Comparison of ENCODE assay signal across 1 cellular context in genomic region chr7:128236924-128237586, GRCh38.
A peak's percentile ranks its signal among the peaks of the same experiment; 100 is the strongest.
TF ChIP-seq lines count a peak whose summit lies in the region.

No MANE protein-coding gene starts in this region.

TF ChIP-seq in K562, 482 proteins besides CTCF, POLR2A, EP300 and RAD21 (continued from another document and continues in another):
- 0 out of 2 replicates have a peak, but pooled peaks have one; percentile 43 for TF ChIP-seq DEAF1 (CRISPR knock-in tag; IDR thresholded peaks at IDR 0.05)
- TF ChIP-seq CUX1 (CRISPR knock-in tag; IDR thresholded peaks at IDR 0.05), result peak; percentile 89; the same call in 1 of the 2 replicates
- peak; percentile 91 for TF ChIP-seq CEBPB (tag; IDR thresholded peaks at IDR 0.05)
- TF ChIP-seq BRF2 (IDR thresholded peaks at IDR 0.05; ENCODE audit: borderline replicate concordance, insufficient read depth, insufficient read length), result no peak
- no peak for TF ChIP-seq ZNF280A (IDR thresholded peaks at IDR 0.05; ENCODE audit: low read depth, partially characterized antibody)
- peak; percentile 96 for TF ChIP-seq ZNF583 (CRISPR knock-in tag; IDR thresholded peaks at IDR 0.05)
- TF ChIP-seq HOMEZ (CRISPR knock-in tag; IDR thresholded peaks at IDR 0.05), result peak; percentile 75; the same call in 1 of the 2 replicates
- TF ChIP-seq HOXB6 (CRISPR knock-in tag; IDR thresholded peaks at IDR 0.05; ENCODE audit: borderline replicate concordance), result no peak
- no peak for TF ChIP-seq MEF2A (IDR thresholded peaks at IDR 0.05; ENCODE audit: control insufficient read depth, low read depth, low read length)
- TF ChIP-seq SIX5 (IDR thresholded peaks at IDR 0.05; ENCODE audit: borderline replicate concordance in 1 of 2, insufficient read depth in 1 of 2, low read depth in 1 of 2, low read length in 2 of 2), result no peak
- TF ChIP-seq HDAC3 (IDR thresholded peaks at IDR 0.05; ENCODE audit: borderline replicate concordance, partially characterized antibody), result no peak
- peak; percentile 93 for TF ChIP-seq THRB (CRISPR knock-in tag; conservative IDR thresholded peaks at IDR 0.05)
- TF ChIP-seq POLR3A (IDR thresholded peaks at IDR 0.05; ENCODE audit: borderline replicate concordance, extremely low read depth, insufficient read depth, insufficient read length), result no peak
- TF ChIP-seq ZFX (CRISPR knock-in tag; IDR thresholded peaks at IDR 0.05), result no peak
- no peak for TF ChIP-seq EGR1 (conservative IDR thresholded peaks at IDR 0.05)
- 0 out of 2 replicates have a peak, but pooled peaks have one; percentile 24 for TF ChIP-seq GATAD2A (IDR thresholded peaks at IDR 0.05)
- peak; percentile 98 for TF ChIP-seq RREB1 (CRISPR knock-in tag; IDR thresholded peaks at IDR 0.05)
- TF ChIP-seq ZNF324 (CRISPR knock-in tag; IDR thresholded peaks at IDR 0.05), result 0 out of 2 replicates have a peak, but pooled peaks have one; percentile 28
- peak; percentile 52; the same call in 1 of the 2 replicates for TF ChIP-seq TARDBP (IDR thresholded peaks at IDR 0.05)
- TF ChIP-seq SMARCA4 (IDR thresholded peaks at IDR 0.05), result peak; percentile 61
